ENCODE assay signal across 14 cellular contexts in the genomic region with DNA sequence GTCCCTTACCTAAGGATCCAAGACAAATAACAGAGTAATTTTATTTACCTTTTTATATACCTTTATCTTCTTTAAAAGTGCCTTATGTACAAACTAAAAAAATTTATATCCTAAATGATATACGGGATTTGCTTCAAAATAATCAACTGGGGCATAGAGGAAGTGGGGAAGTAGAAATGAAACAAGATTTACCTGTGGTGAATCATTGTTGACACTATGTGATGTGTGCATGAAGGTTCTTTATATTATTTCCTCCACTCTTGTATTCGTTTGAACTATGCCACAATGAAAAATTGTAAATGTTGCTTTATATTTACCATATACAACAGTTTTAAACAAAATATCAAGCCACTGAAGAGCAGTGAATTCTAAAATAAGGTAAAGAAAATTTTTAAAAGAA.
DNase-seq lines count a peak whose midpoint lies in the region; ATAC-seq, FAIRE-seq and TF ChIP-seq lines count a peak whose summit lies in the region.
"Had no signal": no experiment of that assay in that cellular context is flagged by ENCODE, and none has a peak within 500 bp of the region (broad histone marks: within the 10 kb centered on the region; RNA-seq: fewer than 3 reads in every experiment).

No MANE protein-coding gene starts in this region.

- FAIRE-seq in islet of Langerhans (lab: Jason Lieb, UNC) = peak; percentile 64
- FAIRE-seq: A549, GM19239 had no signal

- ATAC-seq in HG02840 (IDR thresholded peaks at IDR 0.05; ENCODE audit: low FRiP score, unreplicated experiment) (no peak), GM18520 (IDR thresholded peaks at IDR 0.05; ENCODE audit: unreplicated experiment) (no peak), SK-N-SH treated with all-trans-retinoic acid at 6 μM for 48 hours (no peak)
- ATAC-seq: A549 had no signal

- DNase-seq in NCI-H2029 (lab: John Stamatoyannopoulos, UW) (peak; percentile 11), NCI-H2029 treated with DMSO at 0.1 percent for 48 hours (lab: John Stamatoyannopoulos, UW) (no peak), NCI-H774 (lab: John Stamatoyannopoulos, UW) (peak; percentile 37)
- DNase-seq: AML-193; CD4-positive, alpha-beta memory T cell; DMS79 treated with DMSO at 0.1 percent for 48 hours; GF-D8; GM23248 had no signal

TF ChIP-seq in SK-N-SH treated with all-trans-retinoic acid at 6 μM for 48 hours, 23 proteins besides CTCF, POLR2A, EP300 and RAD21:
- TF ChIP-seq TCF4 (CRISPR knock-in tag; IDR thresholded peaks at IDR 0.05; ENCODE audit: borderline replicate concordance) (no peak), ZNF8 (CRISPR knock-in tag; IDR thresholded peaks at IDR 0.05) (no peak)
